In the genomic region with DNA sequence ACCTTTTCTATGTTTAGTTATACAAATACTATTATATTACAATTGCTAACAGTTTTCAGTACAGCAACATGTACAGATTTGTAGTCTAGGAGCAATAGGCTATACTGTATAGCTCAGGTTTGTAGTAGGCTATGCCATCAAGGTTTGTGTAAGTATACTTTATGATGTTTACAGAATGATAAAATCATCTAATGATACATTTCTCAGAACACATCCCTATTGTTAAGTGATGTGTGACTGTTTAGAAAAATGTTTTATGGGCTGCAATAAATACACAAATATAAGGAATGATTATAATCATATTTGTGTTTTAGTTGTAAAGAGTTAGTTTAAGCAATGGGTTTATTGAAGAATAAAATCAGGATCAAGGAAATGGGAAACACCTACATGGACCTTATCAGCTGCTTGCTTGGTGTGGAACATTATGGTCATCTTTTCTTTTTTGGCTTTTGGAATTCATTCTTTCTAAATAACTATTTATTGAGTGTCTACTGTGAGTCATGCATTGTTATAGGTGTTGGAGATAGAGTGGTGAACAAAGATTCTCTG, we compare ENCODE assay signal across 31 cellular contexts.
"Had no signal": no experiment of that assay in that cellular context is flagged by ENCODE, and none has a peak within 500 bp of the region (broad histone marks: within the 10 kb centered on the region; RNA-seq: fewer than 3 reads in every experiment).

No MANE protein-coding gene starts in this region.

- ATAC-seq: natural killer cell; psoas muscle; right cardiac atrium; sciatic nerve; stimulated activated memory B cell treated with anti-CD40 and anti-IgM and Interleukin-4, amounts not matched to agents 10 μg/mL and 1 μg/mL and 100 μg/mL, for 72 hours; stimulated activated naive CD8-positive, alpha-beta T cell treated with anti-CD3 and anti-CD28 coated beads, Interleukin-15, amount 100 ng/mL, for 72 hours; stimulated activated naive CD8-positive, alpha-beta T cell treated with anti-CD3 and anti-CD28 coated beads, Interleukin-15, Interleukin-2, amounts not matched to agents 100 U/mL and 50 U/mL, for 24 hours; upper lobe of right lung had no signal

- H3K27ac ChIP-seq: neural progenitor cell, ovary, parathyroid adenoma, psoas muscle, skin epidermis, spleen, suprapubic skin, testis, tibial artery, transverse colon, upper lobe of right lung, uterus had no signal

- H3K36me3 ChIP-seq: neural progenitor cell, ovary, spleen, suprapubic skin, tibial artery, transverse colon, upper lobe of right lung, uterus had no signal

- H3K27ac Mint-ChIP-seq: natural killer cell; nephron; neural progenitor cell; progenitor cell of endocrine pancreas; stimulated activated memory B cell treated with anti-CD40 and anti-IgM and Interleukin-4, amounts not matched to agents 10 μg/mL and 1 μg/mL and 100 μg/mL, for 72 hours; stimulated activated naive CD8-positive, alpha-beta T cell treated with anti-CD3 and anti-CD28 coated beads, Interleukin-15, amount 100 ng/mL, for 72 hours; type B pancreatic cell had no signal

- H3K4me2 ChIP-seq: neural progenitor cell, smooth muscle cell had no signal

- H3K4me3 Mint-ChIP-seq: natural killer cell; nephron; neural progenitor cell; stimulated activated memory B cell treated with anti-CD40 and anti-IgM and Interleukin-4, amounts not matched to agents 10 μg/mL and 1 μg/mL and 100 μg/mL, for 72 hours; stimulated activated naive CD8-positive, alpha-beta T cell treated with anti-CD3 and anti-CD28 coated beads, Interleukin-15, amount 100 ng/mL, for 72 hours; type B pancreatic cell had no signal

- H3K4me1 ChIP-seq: neural progenitor cell, parathyroid adenoma, psoas muscle, spleen, suprapubic skin, testis, tibial artery, transverse colon, uterus had no signal

- DNase-seq: natural killer cell; occipital lobe; ovary; posterior cingulate gyrus; psoas muscle; right cardiac atrium; spleen; stimulated activated CD4-positive, alpha-beta T cell treated with anti-CD3 and anti-CD28 coated beads, Interleukin-12 subunit alpha, Interleukin-12 subunit beta, amount 100 ng/mL, for 4 hours; stimulated activated CD4-positive, alpha-beta T cell treated with anti-CD3 and anti-CD28 coated beads, Interleukin-1b, Interleukin-23, amount 100 ng/mL, for 48 hours; stimulated activated CD4-positive, alpha-beta T cell treated with anti-CD3 and anti-CD28 coated beads, Interleukin-4, amount 100 ng/mL, for 1 hour; stimulated activated CD4-positive, alpha-beta T cell treated with anti-CD3 and anti-CD28 coated beads, Interleukin-4, amount 100 ng/mL, for 4 hours; stimulated activated CD8-positive, alpha-beta memory T cell treated with anti-CD3 and anti-CD28 coated beads, Interleukin-4, amount 100 ng/mL, for 48 hours; stimulated activated naive CD4-positive, alpha-beta T cell; stimulated activated naive CD8-positive, alpha-beta T cell treated with anti-CD3 and anti-CD28 coated beads, Interleukin-15, amount 100 ng/mL, for 72 hours; stimulated activated naive CD8-positive, alpha-beta T cell treated with anti-CD3 and anti-CD28 coated beads, Interleukin-15, Interleukin-2, amounts not matched to agents 100 U/mL and 50 U/mL, for 24 hours; substantia nigra; testis; tibial artery; transverse colon; upper lobe of right lung; uterus had no signal

- H3K9ac ChIP-seq: neural progenitor cell, parathyroid adenoma had no signal

- H3K27me3 Mint-ChIP-seq: progenitor cell of endocrine pancreas; stimulated activated naive CD8-positive, alpha-beta T cell treated with anti-CD3 and anti-CD28 coated beads, Interleukin-15, amount 100 ng/mL, for 72 hours; type B pancreatic cell had no signal

- H3K36me3 Mint-ChIP-seq: natural killer cell; neural progenitor cell; stimulated activated memory B cell treated with anti-CD40 and anti-IgM and Interleukin-4, amounts not matched to agents 10 μg/mL and 1 μg/mL and 100 μg/mL, for 72 hours; type B pancreatic cell had no signal

- H3K4me3 ChIP-seq: neural progenitor cell, ovary, psoas muscle, skin epidermis, smooth muscle cell, spleen, suprapubic skin, testis, tibial artery, transverse colon, upper lobe of right lung, uterus had no signal

- H3K9me3 ChIP-seq: ovary, psoas muscle, spleen, suprapubic skin, testis, tibial artery, transverse colon, upper lobe of right lung, uterus had no signal

- H2AFZ ChIP-seq: neural progenitor cell, parathyroid adenoma had no signal

- H3K9me3 Mint-ChIP-seq: natural killer cell; nephron; neural progenitor cell; stimulated activated memory B cell treated with anti-CD40 and anti-IgM and Interleukin-4, amounts not matched to agents 10 μg/mL and 1 μg/mL and 100 μg/mL, for 72 hours; type B pancreatic cell had no signal

- H3K4me1 Mint-ChIP-seq: natural killer cell; nephron; neural progenitor cell; stimulated activated memory B cell treated with anti-CD40 and anti-IgM and Interleukin-4, amounts not matched to agents 10 μg/mL and 1 μg/mL and 100 μg/mL, for 72 hours had no signal

- H3K79me2 ChIP-seq: parathyroid adenoma had no signal

- H3K27me3 ChIP-seq: neural progenitor cell, ovary, spleen, suprapubic skin, testis, tibial artery, transverse colon, upper lobe of right lung, uterus had no signal
